Comparison of ENCODE assay signal across 8 cellular contexts in genomic region chr5:93607367-93608258, GRCh38. TPM values are rescaled to one million over a fixed set of nuclear protein-coding genes. Genes with fewer than 3 reads are reported as not detected.
A peak's percentile ranks its signal among the peaks of the same experiment; 100 is the strongest.
DNase-seq lines count a peak whose midpoint lies in the region; ATAC-seq and TF ChIP-seq lines count a peak whose summit lies in the region.

No MANE protein-coding gene starts in this region.

- H3K9me3 ChIP-seq in iPS-18c (ENCODE audit: control insufficient read depth, insufficient read depth, low read length): no peaks in the 10 kb centered on the region
- H3K9me3 ChIP-seq in thymus (ENCODE audit: control insufficient read depth): no peaks in the 10 kb centered on the region

- DNase-seq in AG09319 (ENCODE audit: extremely low read depth, low read depth) (no peak), GM12865 (ENCODE audit: low read depth) (peak; percentile 53), NCI-H1694 (lab: John Stamatoyannopoulos, UW) (peak; percentile 52), amniotic epithelial cell (ENCODE audit: low read depth) (peak; percentile 65), DMS153 (lab: John Stamatoyannopoulos, UW) (no peak)

- H3K4me3 ChIP-seq in GM12865 (ENCODE audit: low read depth, low read length) (no peak overlapping the region), iPS-18c (ENCODE audit: insufficient read depth, low read depth, low read length) (0 out of 2 replicates have a peak overlapping the region, but pooled peaks have one; percentile 10), thymus (ENCODE audit: low read length) (peak overlapping the region; percentile 6)

- peaks cover 82% of the 10 kb centered on the region for H3K27me3 ChIP-seq in thymus (ENCODE audit: control insufficient read depth, insufficient read depth)

- peaks cover 2% of the 10 kb centered on the region for H3K4me1 ChIP-seq in thymus (ENCODE audit: control insufficient read depth, insufficient read depth, low read length)

- peak; percentile 80 for ATAC-seq in HG02588 (IDR thresholded peaks at IDR 0.05; ENCODE audit: unreplicated experiment)

- 9% methylated on average over 19 of the region's 19 CpGs for WGBS in thymus

- TF ChIP-seq CTCF in AG09319 (IDR thresholded peaks at IDR 0.05; ENCODE audit: low read depth, low read length) (peak; percentile 63), GM12865 (IDR thresholded peaks at IDR 0.05; ENCODE audit: insufficient read depth, low read depth, low read length, missing control alignments) (peak; percentile 48)

- H3K36me3 ChIP-seq in thymus (ENCODE audit: control insufficient read depth, insufficient read depth): no peaks in the 10 kb centered on the region

- H3K27ac ChIP-seq in thymus (ENCODE audit: low read depth): no peak overlapping the region

RNA-seq across cellular contexts. Expression of gene NR2F1, which starts 24.6 kb away (rescaled TPM):
- 0.94 TPM for polyA plus RNA-seq in thymus

RNA-seq across cellular contexts. Expression of gene NR2F1-AS1, which starts 26.6 kb away (rescaled TPM):
- 5.0 TPM for polyA plus RNA-seq in thymus

Comparison
In these comparisons a context has a peak if more than half of its experiments do, and no peak if none do; other contexts are left out.
1. DNase-seq: peak in GM12865 (single experiment), NCI-H1694 (single experiment) and amniotic epithelial cell (single experiment); none in AG09319 (single experiment) and DMS153 (single experiment).